In genomic region chr19:56110515-56111448, GRCh38 we compare ENCODE assay signal across 8 cellular contexts. TPM values are rescaled to one million over a fixed set of nuclear protein-coding genes. Genes with fewer than 3 reads are reported as not detected.
DNase-seq lines count a peak whose midpoint lies in the region; ATAC-seq and TF ChIP-seq lines count a peak whose summit lies in the region.

No MANE protein-coding gene starts in this region.

- no peaks in the 10 kb centered on the region for H3K9me3 Mint-ChIP-seq in IgD-negative memory B cell

- H3K27ac ChIP-seq in dorsolateral prefrontal cortex (peak overlapping the region in 47 of 59 donors; percentile 6 to 82 (median 53)), mucosa of rectum (ENCODE audit: low read depth in 2 of 2, low read length in 2 of 2) (peak overlapping the region; percentile 69 to 77), GM23248 (no peak overlapping the region)

- H3F3A ChIP-seq in GM23248 (ENCODE audit: insufficient read depth) = no peaks in the 10 kb centered on the region

- H3K4me3 ChIP-seq in dorsolateral prefrontal cortex (peak overlapping the region in 4 of 59 donors; percentile 4 to 29 (median 26)), mucosa of rectum (ENCODE audit: low read length in 2 of 2) (peak overlapping the region in 1 of 2 donors; percentile 13), GM23248 (no peak overlapping the region)

- no peaks in the 10 kb centered on the region for H3K36me3 Mint-ChIP-seq in IgD-negative memory B cell

- 81 to 82% methylated on average over 12 of the region's 12 CpGs for WGBS in GM23248 (ENCODE audit: low coverage in 1 of 2, low lambda C conversion rate in 2 of 2, missing lambda C conversion rate in 2 of 2), 2 experiments

- H3K4me3 Mint-ChIP-seq in IgD-negative memory B cell = peak overlapping the region in 3 of 4 donors; percentile 55 to 65 (median 58)

- no peak overlapping the region for H3K4me2 ChIP-seq in GM23248 (ENCODE audit: unreplicated experiment)

- H2AFZ ChIP-seq in GM23248 = no peak overlapping the region

- no peaks in the 10 kb centered on the region for H3K9me2 ChIP-seq in GM23248 (ENCODE audit: insufficient read depth)

- no peak for ATAC-seq in HG03469 (IDR thresholded peaks at IDR 0.05; ENCODE audit: unreplicated experiment)

- no peaks in the 10 kb centered on the region for H3K27me3 ChIP-seq in dorsolateral prefrontal cortex
- H3K27me3 ChIP-seq in mucosa of rectum (ENCODE audit: control insufficient read depth in 2 of 2, insufficient read depth in 2 of 2, low read length in 2 of 2) = no peaks in the 10 kb centered on the region
- H3K27me3 ChIP-seq in GM23248 (replicated peaks; ENCODE audit: insufficient read depth) = no peaks in the 10 kb centered on the region

- peaks cover 100% of the 10 kb centered on the region for H3K79me2 ChIP-seq in GM23248 (ENCODE audit: insufficient read depth)

- H4K20me1 ChIP-seq in GM23248 (ENCODE audit: insufficient read depth) = no peaks in the 10 kb centered on the region; the same call in 1 of the 2 replicates

- no peak for TF ChIP-seq CTCF in dorsolateral prefrontal cortex (IDR thresholded peaks at IDR 0.05 in 54 of 56, conservative IDR thresholded peaks at IDR 0.05 in 2 of 56; ENCODE audit: low read depth in 1 of 56, partially characterized antibody in 56 of 56)

- H3K9me3 ChIP-seq in mucosa of rectum (ENCODE audit: control insufficient read depth in 2 of 2, low read length in 2 of 2) (no peaks in the 10 kb centered on the region), GM23248 (ENCODE audit: low read depth) (no peaks in the 10 kb centered on the region)

- H3K4me1 ChIP-seq in mucosa of rectum (ENCODE audit: control insufficient read depth in 2 of 2, insufficient read depth in 2 of 2, low read length in 2 of 2) (peaks cover 48 to 62% of the 10 kb centered on the region in 2 donors), GM23248 (ENCODE audit: insufficient read depth) (peaks cover 13% of the 10 kb centered on the region)

- H3K27ac Mint-ChIP-seq in IgD-negative memory B cell = peak overlapping the region; percentile 87 to 93 (median 88)

- H3K36me3 ChIP-seq in mucosa of rectum (ENCODE audit: control insufficient read depth in 2 of 2, insufficient read depth in 2 of 2, low read length in 2 of 2) (peaks cover 0 to 2% of the 10 kb centered on the region in 2 donors), GM23248 (ENCODE audit: low read depth) (no peaks in the 10 kb centered on the region)

- in situ Hi-C loops in GM23248 (cut with MboI) = no loop called here

- peaks cover 26 to 51% (median 47%) of the 10 kb centered on the region in 3 donors for H3K4me1 Mint-ChIP-seq in IgD-negative memory B cell

- no peaks in the 10 kb centered on the region for H3K27me3 Mint-ChIP-seq in IgD-negative memory B cell

- peak overlapping the region; percentile 24 to 37 for H3K9ac ChIP-seq in mucosa of rectum (ENCODE audit: low read depth in 1 of 2, low read length in 2 of 2)
- no peak overlapping the region for H3K9ac ChIP-seq in GM23248

- intact Hi-C loops in dorsolateral prefrontal cortex (cut with DNase I) = no loop called here

- peak; percentile 93 for DNase-seq in A172 (ENCODE audit: low spot score)
- DNase-seq in dorsolateral prefrontal cortex = no peak
- no peak for DNase-seq in activated gamma-delta T cell (lab: John Stamatoyannopoulos, UW)
- no peak for DNase-seq in GM23248
- DNase-seq in activated CD4-positive, alpha-beta T cell treated with anti-CD3 and anti-CD28 coated beads for 48 hours = no peak

RNA-seq across cellular contexts. Expression of gene ZNF787, which starts 10.3 kb away (rescaled TPM):
- 18.1 and 44.8 TPM in 2 replicates for total RNA-seq in A172 (2014; rRNA removed; shearing (Covaris generic))
- polyA plus RNA-seq in IgD-negative memory B cell (2.8 TPM), GM23248 (2016; fragmentation: Nextera tagmentation; extraction: Ambion mirVana) (1.5 and 1.7 TPM in 2 replicates)
- 10 to 100 TPM; 18.4 to 49.8 (median 26.0) TPM for total RNA-seq in dorsolateral prefrontal cortex
- total RNA-seq in GM23248 (2014; rRNA removed; shearing (Covaris generic)) = 19.5 and 21.4 TPM in 2 replicates

RNA-seq across cellular contexts. Expression of gene ZNF444, which starts 30.3 kb away (rescaled TPM):
- total RNA-seq in A172 (2014; rRNA removed; shearing (Covaris generic)) = 27.5 and 29.4 TPM in 2 replicates
- polyA plus RNA-seq in IgD-negative memory B cell (19.5 TPM), GM23248 (2016; fragmentation: Nextera tagmentation; extraction: Ambion mirVana) (7.7 and 9.6 TPM in 2 replicates)
- total RNA-seq in dorsolateral prefrontal cortex = 100 to 1,000 TPM in 1 of 120 experiments, 10 to 100 TPM in 119; 35.5 to 110 (median 56.7) TPM
- 21.8 and 25.3 TPM in 2 replicates for total RNA-seq in GM23248 (2014; rRNA removed; shearing (Covaris generic))
